18 cellular contexts compared by ENCODE assay signal in the genomic region with DNA sequence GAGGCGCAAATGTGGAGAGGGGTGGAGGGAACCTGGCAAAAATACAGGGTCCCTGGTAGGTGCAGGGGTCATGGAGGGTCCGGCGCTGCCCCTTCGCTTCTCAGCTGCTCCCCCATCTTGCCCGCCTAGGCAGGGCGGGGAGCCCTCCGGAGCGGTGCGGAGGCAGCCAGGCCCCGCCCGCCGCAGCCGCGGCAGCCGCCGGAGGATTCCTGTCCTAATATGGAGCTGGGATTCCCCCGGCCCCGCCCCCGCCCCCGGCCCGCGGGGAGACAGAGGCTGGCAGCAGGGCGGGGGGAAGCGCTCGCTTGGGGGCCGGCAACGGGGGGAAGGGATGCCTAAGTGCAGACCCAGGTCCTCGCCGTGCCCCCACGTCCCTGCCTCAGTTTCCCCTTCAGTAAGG. TPM values are rescaled to one million over a fixed set of nuclear protein-coding genes. Genes with fewer than 3 reads are reported as not detected.
DNase-seq lines count a peak whose midpoint lies in the region; ATAC-seq and TF ChIP-seq lines count a peak whose summit lies in the region.
"Had no signal": no experiment of that assay in that cellular context is flagged by ENCODE, and none has a peak within 500 bp of the region (broad histone marks: within the 10 kb centered on the region; RNA-seq: fewer than 3 reads in every experiment).

No MANE protein-coding gene starts in this region.

- H3K27me3 Mint-ChIP-seq in endodermal cell (ENCODE audit: insufficient read depth) = peaks cover 94% of the 10 kb centered on the region

- H3K9me3 ChIP-seq in endodermal cell (ENCODE audit: control insufficient read depth, low read length) = no peaks in the 10 kb centered on the region
- H3K9me3 ChIP-seq: right lobe of liver had no signal

- H3K27ac ChIP-seq in endodermal cell (ENCODE audit: low read depth, low read length) = no peak overlapping the region
- H3K27ac ChIP-seq: right lobe of liver had no signal

- no peaks in the 10 kb centered on the region for H3K36me3 Mint-ChIP-seq in endodermal cell (ENCODE audit: low read depth)

- no peak overlapping the region for H3K4me3 Mint-ChIP-seq in endodermal cell
- H3K4me3 Mint-ChIP-seq: stimulated activated naive CD8-positive, alpha-beta T cell treated with anti-CD3 and anti-CD28 coated beads, Interleukin-15, Interleukin-2, amounts not matched to agents 100 ng/mL and 50 ng/mL, for 24 hours had no signal

- TF ChIP-seq CTCF in endodermal cell (conservative IDR thresholded peaks at IDR 0.05) = no peak

- H3K27ac Mint-ChIP-seq in endodermal cell = no peak overlapping the region
- H3K27ac Mint-ChIP-seq: stimulated activated naive CD8-positive, alpha-beta T cell treated with anti-CD3 and anti-CD28 coated beads, Interleukin-15, Interleukin-2, amounts not matched to agents 100 ng/mL and 50 ng/mL, for 24 hours had no signal

- peak; percentile 22 for DNase-seq in stimulated activated CD4-positive, alpha-beta T cell treated with anti-CD3 and anti-CD28 coated beads, Interleukin-15, amount 100 ng/mL, for 24 hours
- no peak for DNase-seq in stimulated activated CD4-positive, alpha-beta T cell treated with anti-CD3 and anti-CD28 coated beads, Interleukin-4, amount 100 ng/mL, for 24 hours
- DNase-seq in NCI-H345 treated with DMSO at 0.1 percent for 48 hours (lab: John Stamatoyannopoulos, UW; ENCODE audit: unreplicated experiment) (peak; percentile 2), endodermal cell (peak; percentile 81), SIG-M5 treated with dmso at 0.1 percent for 504 hours (lab: John Stamatoyannopoulos, UW; ENCODE audit: unreplicated experiment) (no peak)
- DNase-seq in activated T-cell treated with anti-CD3 and anti-CD28 coated beads, Interleukin-2, amount 50 U/mL, for 48 hours = no peak
- DNase-seq: activated naive CD4-positive, alpha-beta T cell; EL; left ventricle myocardium superior; naive B cell; right lobe of liver; T-helper 9 cell had no signal

- peaks cover 43% of the 10 kb centered on the region for H3K27me3 ChIP-seq in endodermal cell (ENCODE audit: control insufficient read depth, insufficient read depth, low read length, poor library complexity, severe bottlenecking)
- H3K27me3 ChIP-seq: right lobe of liver had no signal

- no peak overlapping the region for H3K9ac ChIP-seq in endodermal cell (ENCODE audit: extremely low read depth, low read length, poor library complexity, severe bottlenecking)

- H3K4me3 ChIP-seq in endodermal cell (ENCODE audit: low read length) = peak overlapping the region; percentile 67
- H3K4me3 ChIP-seq: right lobe of liver had no signal

- peaks cover 4% of the 10 kb centered on the region for H3K4me1 Mint-ChIP-seq in endodermal cell

- H3K4me1 ChIP-seq in endodermal cell (ENCODE audit: control insufficient read depth, insufficient read depth, low read length) = peaks cover 4% of the 10 kb centered on the region
- H3K4me1 ChIP-seq: right lobe of liver had no signal

- H3K9me3 Mint-ChIP-seq in endodermal cell = no peaks in the 10 kb centered on the region
- H3K9me3 Mint-ChIP-seq: stimulated activated naive CD8-positive, alpha-beta T cell treated with anti-CD3 and anti-CD28 coated beads, Interleukin-15, Interleukin-2, amounts not matched to agents 100 ng/mL and 50 ng/mL, for 24 hours had no signal

- no peak for ATAC-seq in HG02588 (IDR thresholded peaks at IDR 0.05; ENCODE audit: unreplicated experiment)
- ATAC-seq in HG03469 (IDR thresholded peaks at IDR 0.05; ENCODE audit: unreplicated experiment) = no peak
- ATAC-seq: left ventricle myocardium superior, right lobe of liver, Right ventricle myocardium inferior had no signal

- WGBS in endodermal cell (ENCODE audit: insufficient coverage in 1 of 2, insufficient read length in 1 of 2), 2 experiments = 2 to 3% methylated on average over 21 to 30 of the region's 30 CpGs

- H3K36me3 ChIP-seq in endodermal cell (ENCODE audit: control insufficient read depth, insufficient read depth, low read length) = no peaks in the 10 kb centered on the region
- H3K36me3 ChIP-seq: right lobe of liver had no signal

RNA-seq across cellular contexts. Expression of a gene that starts 1.0 kb away (rescaled TPM):
- not detected for total RNA-seq in endodermal cell
- polyA plus RNA-seq in endodermal cell (2013, experiment 1 of 2) = 0.93 TPM
- polyA plus RNA-seq in endodermal cell (2013, experiment 2 of 2) = 0.46 TPM
- total RNA-seq: activated CD8-positive, alpha-beta memory T cell treated with anti-CD3 and anti-CD28 coated beads for 36 hours; left ventricle myocardium superior; M059J; right lobe of liver; Right ventricle myocardium inferior had no signal

RNA-seq across cellular contexts. Expression of a gene that starts 18.8 kb away (rescaled TPM):
- total RNA-seq in endodermal cell = 100 to 1,000 TPM in 1 of 2 donors, 10 to 100 TPM in 1; 84.5 to 111 TPM
- polyA plus RNA-seq in endodermal cell (2013, experiment 1 of 2) = 75.5 TPM
- 71.1 TPM for polyA plus RNA-seq in endodermal cell (2013, experiment 2 of 2)

RNA-seq across cellular contexts. Expression of a gene that starts 46.9 kb away (rescaled TPM):
- total RNA-seq in endodermal cell = 10 to 100 TPM in 1 of 2 donors, 1 to 10 TPM in 1; 9.0 to 12.4 TPM
- 5.4 TPM for polyA plus RNA-seq in endodermal cell (2013, experiment 1 of 2)
- polyA plus RNA-seq in endodermal cell (2013, experiment 2 of 2) = 5.3 TPM

RNA-seq across cellular contexts. Expression of a gene that starts 48.3 kb away (rescaled TPM):
- total RNA-seq in endodermal cell = 10 to 100 TPM; 30.8 to 32.4 TPM
- polyA plus RNA-seq in endodermal cell (2013, experiment 1 of 2) = 22.8 TPM
- polyA plus RNA-seq in endodermal cell (2013, experiment 2 of 2) = 21.4 TPM

Comparison
In these comparisons a context has a peak if more than half of its experiments do, and no peak if none do; other contexts are left out.
1. DNase-seq: peak in stimulated activated CD4-positive, alpha-beta T cell treated with anti-CD3 and anti-CD28 coated beads, Interleukin-15, amount 100 ng/mL, for 24 hours (single experiment), NCI-H345 treated with DMSO at 0.1 percent for 48 hours (single experiment) and endodermal cell (single experiment); none in stimulated activated CD4-positive, alpha-beta T cell treated with anti-CD3 and anti-CD28 coated beads, Interleukin-4, amount 100 ng/mL, for 24 hours (single experiment), SIG-M5 treated with dmso at 0.1 percent for 504 hours (single experiment) and activated T-cell treated with anti-CD3 and anti-CD28 coated beads, Interleukin-2, amount 50 U/mL, for 48 hours (0 of 2).